8 cellular contexts compared by ENCODE assay signal in the genomic region with DNA sequence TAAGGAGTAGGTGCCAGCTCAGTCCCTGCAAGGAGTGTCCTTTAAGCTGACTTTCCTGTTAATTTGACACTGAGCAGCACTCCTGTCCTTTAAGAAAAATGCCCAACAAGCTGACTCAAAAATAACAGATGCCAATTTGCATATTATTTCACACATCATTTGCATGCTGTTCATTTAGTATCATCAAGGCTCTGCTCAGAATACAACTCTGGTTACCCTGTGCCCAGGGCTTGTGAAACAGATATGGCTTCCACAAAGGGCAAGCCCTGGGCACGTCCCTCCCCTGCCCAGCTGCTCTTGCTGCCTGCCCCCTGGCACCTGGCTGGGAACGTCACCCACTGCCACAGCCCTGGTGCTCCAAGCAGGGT. TPM values are rescaled to one million over a fixed set of nuclear protein-coding genes. Genes with fewer than 3 reads are reported as not detected.
A peak's percentile ranks its signal among the peaks of the same experiment; 100 is the strongest.
DNase-seq lines count a peak whose midpoint lies in the region; ATAC-seq and TF ChIP-seq lines count a peak whose summit lies in the region.

No MANE protein-coding gene starts in this region.

- no peak for TF ChIP-seq EP300 in transverse colon (IDR thresholded peaks at IDR 0.05; ENCODE audit: low read depth)

- TF ChIP-seq CTCF in transverse colon (IDR thresholded peaks at IDR 0.05): no peak

- no peak overlapping the region for H3K4me3 ChIP-seq in transverse colon

- in situ Hi-C loops in transverse colon (cut with MboI; ENCODE audit: low pct_ligation_motif_present in 1 of 4, low pct_unique_long_range_greater_than_20kb in 1 of 4, low sequenced_read_pairs in 3 of 4): no loop called here

- no peaks in the 10 kb centered on the region for H3K9me3 ChIP-seq in transverse colon

- 75% methylated on average over 2 of the region's 2 CpGs; no CpG with 5 or more reads in 1 of the 2 donors for WGBS in transverse colon (ENCODE audit: low coverage in 1 of 2), 2 donors

- peaks cover 10% of the 10 kb centered on the region for H3K27me3 Mint-ChIP-seq in activated naive CD8-positive, alpha-beta T cell treated with anti-CD3 and anti-CD28 coated beads, Interleukin-2, amount 50 U/mL, for 24 hours
- peaks cover 15% of the 10 kb centered on the region for H3K27me3 Mint-ChIP-seq in activated naive CD8-positive, alpha-beta T cell treated with anti-CD3 and anti-CD28 coated beads for 36 hours

- TF ChIP-seq POLR2A in transverse colon (IDR thresholded peaks at IDR 0.05): no peak

- DNase-seq in activated naive CD8-positive, alpha-beta T cell treated with anti-CD3 and anti-CD28 coated beads, Interleukin-2, amount 50 U/mL, for 24 hours: no peak
- DNase-seq in activated naive CD8-positive, alpha-beta T cell treated with anti-CD3 and anti-CD28 coated beads for 36 hours: no peak
- DNase-seq in NCI-H526 (lab: John Stamatoyannopoulos, UW) (peak; percentile 99), transverse colon (peak; percentile 36), NCI-H748 (lab: John Stamatoyannopoulos, UW; ENCODE audit: unreplicated experiment) (no peak), Kasumi-1 (lab: John Stamatoyannopoulos, UW) (no peak)
- DNase-seq in activated effector memory CD4-positive, alpha-beta T cell treated with Interleukin-2 at 50 U/mL for 16 hours: no peak

- no peaks in the 10 kb centered on the region for H3K36me3 Mint-ChIP-seq in activated naive CD8-positive, alpha-beta T cell treated with anti-CD3 and anti-CD28 coated beads, Interleukin-2, amount 50 U/mL, for 24 hours (ENCODE audit: low read depth)
- H3K36me3 Mint-ChIP-seq in activated naive CD8-positive, alpha-beta T cell treated with anti-CD3 and anti-CD28 coated beads for 36 hours: no peaks in the 10 kb centered on the region

- no peaks in the 10 kb centered on the region for H3K4me1 ChIP-seq in transverse colon

- H3K27me3 ChIP-seq in transverse colon: peaks cover 19% of the 10 kb centered on the region

- H3K27ac ChIP-seq in transverse colon: peak overlapping the region in 3 of 4 donors; percentile 42 to 74 (median 65)

- H3K4me1 Mint-ChIP-seq in activated naive CD8-positive, alpha-beta T cell treated with anti-CD3 and anti-CD28 coated beads, Interleukin-2, amount 50 U/mL, for 24 hours: peaks cover 68% of the 10 kb centered on the region
- H3K4me1 Mint-ChIP-seq in activated naive CD8-positive, alpha-beta T cell treated with anti-CD3 and anti-CD28 coated beads for 36 hours: peaks cover 26% of the 10 kb centered on the region

- no peaks in the 10 kb centered on the region for H3K36me3 ChIP-seq in transverse colon

- H3K27ac Mint-ChIP-seq in activated naive CD8-positive, alpha-beta T cell treated with anti-CD3 and anti-CD28 coated beads, Interleukin-2, amount 50 U/mL, for 24 hours: no peak overlapping the region
- H3K27ac Mint-ChIP-seq in activated naive CD8-positive, alpha-beta T cell treated with anti-CD3 and anti-CD28 coated beads for 36 hours: no peak overlapping the region

- H3K4me3 Mint-ChIP-seq in activated naive CD8-positive, alpha-beta T cell treated with anti-CD3 and anti-CD28 coated beads, Interleukin-2, amount 50 U/mL, for 24 hours: no peak overlapping the region
- no peak overlapping the region for H3K4me3 Mint-ChIP-seq in activated naive CD8-positive, alpha-beta T cell treated with anti-CD3 and anti-CD28 coated beads for 36 hours

- H3K9me3 Mint-ChIP-seq in activated naive CD8-positive, alpha-beta T cell treated with anti-CD3 and anti-CD28 coated beads, Interleukin-2, amount 50 U/mL, for 24 hours: no peaks in the 10 kb centered on the region
- H3K9me3 Mint-ChIP-seq in activated naive CD8-positive, alpha-beta T cell treated with anti-CD3 and anti-CD28 coated beads for 36 hours: no peaks in the 10 kb centered on the region

- intact Hi-C loops in transverse colon (cut with DNase I; ENCODE audit: low total_unique reads): no loop called here

- ATAC-seq in activated naive CD8-positive, alpha-beta T cell treated with anti-CD3 and anti-CD28 coated beads, Interleukin-2, amount 50 U/mL, for 24 hours: peak; percentile 31
- ATAC-seq in HG02678 (IDR thresholded peaks at IDR 0.05; ENCODE audit: unreplicated experiment): peak; percentile 38

RNA-seq across cellular contexts. Expression of a gene that starts 10.3 kb away (rescaled TPM):
- under 1 TPM; 0.02 to 0.04 TPM for total RNA-seq in activated naive CD8-positive, alpha-beta T cell treated with anti-CD3 and anti-CD28 coated beads for 36 hours
- 1 to 10 TPM; 2.3 to 5.0 (median 3.5) TPM for total RNA-seq in transverse colon

Comparison
In these comparisons a context has a peak if more than half of its experiments do, and no peak if none do; other contexts are left out.
1. DNase-seq: peak in NCI-H526 (2 of 2) and transverse colon (single experiment); none in activated naive CD8-positive, alpha-beta T cell treated with anti-CD3 and anti-CD28 coated beads, Interleukin-2, amount 50 U/mL, for 24 hours (single experiment), activated naive CD8-positive, alpha-beta T cell treated with anti-CD3 and anti-CD28 coated beads for 36 hours (single experiment), NCI-H748 (single experiment), Kasumi-1 (0 of 2) and activated effector memory CD4-positive, alpha-beta T cell treated with Interleukin-2 at 50 U/mL for 16 hours (single experiment).